13 cellular contexts compared by ENCODE assay signal in genomic region chr1:40399984-40400704, GRCh38. TPM values are rescaled to one million over a fixed set of nuclear protein-coding genes. Genes with fewer than 3 reads are reported as not detected.
DNase-seq lines count a peak whose midpoint lies in the region; ATAC-seq and TF ChIP-seq lines count a peak whose summit lies in the region.
"Had no signal": no experiment of that assay in that cellular context is flagged by ENCODE, and none has a peak within 500 bp of the region (broad histone marks: within the 10 kb centered on the region; RNA-seq: fewer than 3 reads in every experiment).

No MANE protein-coding gene starts in this region.

- POLR2A ChIA-PET in activated CD4-positive, alpha-beta T cell treated with anti-CD3 and anti-CD28 coated beads for 36 hours (lab: Charles Lee), result interaction anchor here (0.6 to 2.2 kb wide), 10 partner anchors 10 to 118 kb away, joined by 3 to 39 read pairs (median 4); partner anchors contain the start of gene SMAP2
- POLR2A ChIA-PET in activated CD8-positive, alpha-beta T cell treated with anti-CD3 and anti-CD28 coated beads, Interleukin-2, amount 10 ng/mL, durations not matched to agents 7 days and 5 days (lab: Charles Lee), result interaction anchor here (0.6 to 8.9 kb wide), 5 partner anchors 14 to 109 kb away, joined by 3 to 149 read pairs (median 5); partner anchors contain the start of genes EXO5 and SMAP2

- ATAC-seq in activated CD4-positive, alpha-beta T cell treated with anti-CD3 and anti-CD28 coated beads for 36 hours, result peak; percentile 66
- ATAC-seq in HG02885 (IDR thresholded peaks at IDR 0.05; ENCODE audit: poor library complexity, unreplicated experiment), result peak; percentile 65
- no peak for ATAC-seq in activated CD8-positive, alpha-beta T cell treated with anti-CD3 and anti-CD28 coated beads, Interleukin-2, amount 10 ng/mL, durations not matched to agents 7 days and 5 days
- ATAC-seq in stimulated activated memory B cell treated with anti-CD40 and anti-IgM and Interleukin-4, amounts not matched to agents 10 μg/mL and 1 μg/mL and 100 μg/mL, for 72 hours, result peak; percentile 84
- ATAC-seq: A549, foreskin keratinocyte had no signal

- peaks cover 91% of the 10 kb centered on the region for H3K4me1 Mint-ChIP-seq in activated CD4-positive, alpha-beta T cell treated with anti-CD3 and anti-CD28 coated beads for 36 hours
- H3K4me1 Mint-ChIP-seq in activated CD8-positive, alpha-beta T cell treated with anti-CD3 and anti-CD28 coated beads, Interleukin-2, amount 10 ng/mL, durations not matched to agents 7 days and 5 days (ENCODE audit: low read depth), result peaks cover 81% of the 10 kb centered on the region
- H3K4me1 Mint-ChIP-seq in stimulated activated memory B cell treated with anti-CD40 and anti-IgM and Interleukin-4, amounts not matched to agents 10 μg/mL and 1 μg/mL and 100 μg/mL, for 72 hours, result peaks cover 81% of the 10 kb centered on the region

- CTCF ChIA-PET in activated CD4-positive, alpha-beta T cell treated with anti-CD3 and anti-CD28 coated beads for 36 hours (lab: Charles Lee), result interaction anchor here (0.8 to 9.9 kb wide), 11 partner anchors 9 to 247 kb away, joined by 3 to 151 read pairs (median 4); partner anchors contain the start of gene ZFP69B
- CTCF ChIA-PET in activated CD8-positive, alpha-beta T cell treated with anti-CD3 and anti-CD28 coated beads, Interleukin-2, amount 10 ng/mL, durations not matched to agents 7 days and 5 days (lab: Charles Lee), result interaction anchor here (1.0 to 9.0 kb wide), 7 partner anchors 8 to 247 kb away, joined by 3 to 206 read pairs (median 7); no protein-coding TSS in a partner anchor

- no peaks in the 10 kb centered on the region for H3K36me3 ChIP-seq in brain microvascular endothelial cell (replicated peaks)
- H3K36me3 ChIP-seq: suprapubic skin had no signal

- peaks cover 60% of the 10 kb centered on the region for H3K36me3 Mint-ChIP-seq in activated CD4-positive, alpha-beta T cell treated with anti-CD3 and anti-CD28 coated beads for 36 hours (ENCODE audit: low read depth)
- peaks cover 29% of the 10 kb centered on the region for H3K36me3 Mint-ChIP-seq in activated CD8-positive, alpha-beta T cell treated with anti-CD3 and anti-CD28 coated beads, Interleukin-2, amount 10 ng/mL, durations not matched to agents 7 days and 5 days (ENCODE audit: low read depth)
- H3K36me3 Mint-ChIP-seq in stimulated activated memory B cell treated with anti-CD40 and anti-IgM and Interleukin-4, amounts not matched to agents 10 μg/mL and 1 μg/mL and 100 μg/mL, for 72 hours, result peaks cover 17% of the 10 kb centered on the region

- no peaks in the 10 kb centered on the region for H3K27me3 ChIP-seq in brain microvascular endothelial cell (replicated peaks)
- H3K27me3 ChIP-seq: foreskin keratinocyte, suprapubic skin had no signal

- in situ Hi-C loops in brain microvascular endothelial cell (cut with HindIII; ENCODE audit: low pct_ligation_motif_present, low sequenced_read_pairs), result no loop called here

- H3K27ac Mint-ChIP-seq in activated CD4-positive, alpha-beta T cell treated with anti-CD3 and anti-CD28 coated beads for 36 hours, result peak overlapping the region; percentile 92
- peak overlapping the region; percentile 16 for H3K27ac Mint-ChIP-seq in activated CD8-positive, alpha-beta T cell treated with anti-CD3 and anti-CD28 coated beads, Interleukin-2, amount 10 ng/mL, durations not matched to agents 7 days and 5 days
- H3K27ac Mint-ChIP-seq in stimulated activated memory B cell treated with anti-CD40 and anti-IgM and Interleukin-4, amounts not matched to agents 10 μg/mL and 1 μg/mL and 100 μg/mL, for 72 hours, result peak overlapping the region; percentile 80

- no peak overlapping the region for H3K4me3 ChIP-seq in brain microvascular endothelial cell (ENCODE audit: low read depth, low read length)
- H3K4me3 ChIP-seq: A549, suprapubic skin had no signal

- no peak overlapping the region for H3K27ac ChIP-seq in brain microvascular endothelial cell
- H3K27ac ChIP-seq: A549, foreskin keratinocyte, parathyroid adenoma, suprapubic skin had no signal

- intact Hi-C loops in activated CD4-positive, alpha-beta T cell treated with anti-CD3 and anti-CD28 coated beads for 36 hours (cut with DNase I, micrococcal nuclease), result loop anchor here (1.0 to 5.0 kb wide), 4 partner anchors 15 to 159 kb away; partner anchors contain the start of genes ZFP69B (in 1 of the 2) and ZMPSTE24 (in 1 of the 2)

- TF ChIP-seq CTCF in brain microvascular endothelial cell (IDR thresholded peaks at IDR 0.05; ENCODE audit: low read depth, low read length, missing control alignments), result no peak

- H3K27me3 Mint-ChIP-seq in activated CD4-positive, alpha-beta T cell treated with anti-CD3 and anti-CD28 coated beads for 36 hours, result no peaks in the 10 kb centered on the region
- H3K27me3 Mint-ChIP-seq in activated CD8-positive, alpha-beta T cell treated with anti-CD3 and anti-CD28 coated beads, Interleukin-2, amount 10 ng/mL, durations not matched to agents 7 days and 5 days (ENCODE audit: low read depth), result no peaks in the 10 kb centered on the region
- H3K27me3 Mint-ChIP-seq in stimulated activated memory B cell treated with anti-CD40 and anti-IgM and Interleukin-4, amounts not matched to agents 10 μg/mL and 1 μg/mL and 100 μg/mL, for 72 hours, result no peaks in the 10 kb centered on the region

- DNase-seq in activated CD4-positive, alpha-beta T cell treated with anti-CD3 and anti-CD28 coated beads for 36 hours, result no peak
- no peak for DNase-seq in activated CD4-positive, alpha-beta T cell treated with anti-CD3 and anti-CD28 coated beads for 1 hour
- DNase-seq in activated CD8-positive, alpha-beta T cell treated with anti-CD3 and anti-CD28 coated beads, Interleukin-2, amount 10 ng/mL, durations not matched to agents 7 days and 5 days, result no peak
- DNase-seq in brain microvascular endothelial cell, result no peak
- no peak for DNase-seq in globus pallidus (ENCODE audit: low spot score)
- DNase-seq in NCI-H2029 treated with DMSO at 0.1 percent for 48 hours (lab: John Stamatoyannopoulos, UW), result no peak
- DNase-seq: foreskin keratinocyte, NCI-H2171 treated with DMSO at 0.1 percent for 48 hours had no signal

- peak overlapping the region; percentile 47 for H3K4me3 Mint-ChIP-seq in activated CD4-positive, alpha-beta T cell treated with anti-CD3 and anti-CD28 coated beads for 36 hours
- no peak overlapping the region for H3K4me3 Mint-ChIP-seq in activated CD8-positive, alpha-beta T cell treated with anti-CD3 and anti-CD28 coated beads, Interleukin-2, amount 10 ng/mL, durations not matched to agents 7 days and 5 days
- H3K4me3 Mint-ChIP-seq in stimulated activated memory B cell treated with anti-CD40 and anti-IgM and Interleukin-4, amounts not matched to agents 10 μg/mL and 1 μg/mL and 100 μg/mL, for 72 hours, result peak overlapping the region; percentile 53

- H3K9me3 Mint-ChIP-seq in activated CD4-positive, alpha-beta T cell treated with anti-CD3 and anti-CD28 coated beads for 36 hours (ENCODE audit: low read depth), result no peaks in the 10 kb centered on the region
- no peaks in the 10 kb centered on the region for H3K9me3 Mint-ChIP-seq in activated CD8-positive, alpha-beta T cell treated with anti-CD3 and anti-CD28 coated beads, Interleukin-2, amount 10 ng/mL, durations not matched to agents 7 days and 5 days (ENCODE audit: insufficient read depth)
- no peaks in the 10 kb centered on the region for H3K9me3 Mint-ChIP-seq in stimulated activated memory B cell treated with anti-CD40 and anti-IgM and Interleukin-4, amounts not matched to agents 10 μg/mL and 1 μg/mL and 100 μg/mL, for 72 hours

RNA-seq across cellular contexts. Expression of gene SMAP2, which starts 26.6 kb away (rescaled TPM):
- total RNA-seq in activated CD4-positive, alpha-beta T cell treated with anti-CD3 and anti-CD28 coated beads for 36 hours, result 100 to 1,000 TPM; 241 to 258 TPM
- 100 to 1,000 TPM; 106 to 107 TPM for total RNA-seq in activated CD8-positive, alpha-beta T cell treated with anti-CD3 and anti-CD28 coated beads, Interleukin-2, amount 10 ng/mL, durations not matched to agents 7 days and 5 days

RNA-seq across cellular contexts. Expression of gene ZFP69B, which starts 50.1 kb away (rescaled TPM):
- 1 to 10 TPM; 4.6 to 5.3 TPM for total RNA-seq in activated CD4-positive, alpha-beta T cell treated with anti-CD3 and anti-CD28 coated beads for 36 hours
- total RNA-seq in activated CD8-positive, alpha-beta T cell treated with anti-CD3 and anti-CD28 coated beads, Interleukin-2, amount 10 ng/mL, durations not matched to agents 7 days and 5 days, result 1 to 10 TPM; 3.6 to 3.8 TPM

Comparison
In these comparisons a context has a peak if more than half of its experiments do, and no peak if none do; other contexts are left out.
1. H3K27ac Mint-ChIP-seq: peak in every context shown above with its lines; median percentile 92 in activated CD4-positive, alpha-beta T cell treated with anti-CD3 and anti-CD28 coated beads for 36 hours; 80 in stimulated activated memory B cell treated with anti-CD40 and anti-IgM and Interleukin-4, amounts not matched to agents 10 μg/mL and 1 μg/mL and 100 μg/mL, for 72 hours; 16 in activated CD8-positive, alpha-beta T cell treated with anti-CD3 and anti-CD28 coated beads, Interleukin-2, amount 10 ng/mL, durations not matched to agents 7 days and 5 days.